8 cellular contexts compared by ENCODE assay signal in genomic region chr17:2398655-2399571, GRCh38. TPM values are rescaled to one million over a fixed set of nuclear protein-coding genes. Genes with fewer than 3 reads are reported as not detected.
DNase-seq lines count a peak whose midpoint lies in the region; ATAC-seq and TF ChIP-seq lines count a peak whose summit lies in the region.

No MANE protein-coding gene starts in this region.

- H3K4me3 Mint-ChIP-seq in neural progenitor cell = peak overlapping the region; percentile 88

- H4K20me1 ChIP-seq in neural progenitor cell (ENCODE audit: low read depth) = peaks cover 55% of the 10 kb centered on the region

- POLR2A ChIA-PET in AG04449 (lab: Yijun Ruan, JAX) = interaction anchor here (0.6 to 1.2 kb wide), 3 partner anchors 12 to 62 kb away, joined by 3 to 4 read pairs (median 3); partner anchors contain the start of gene TSR1
- POLR2A ChIA-PET in HEK293T (lab: Yijun Ruan, JAX) = interaction anchor here (0.7 to 2.1 kb wide), 2 partner anchors 16 to 194 kb away, joined by 3 to 6 read pairs; partner anchors contain the start of gene PAFAH1B1

- no peaks in the 10 kb centered on the region for H3K27me3 ChIP-seq in neural progenitor cell

- H3K27ac ChIP-seq in neural progenitor cell (no peak overlapping the region), urinary bladder (ENCODE audit: low read depth) (peak overlapping the region; percentile 98)

- H3K9ac ChIP-seq in neural progenitor cell = peak overlapping the region; percentile 34

- H3F3A ChIP-seq in neural progenitor cell (ENCODE audit: low read depth) = peaks cover 79% of the 10 kb centered on the region

- peaks cover 23% of the 10 kb centered on the region for H3K27me3 Mint-ChIP-seq in neural progenitor cell (ENCODE audit: insufficient read depth, low read depth)

- no peak for TF ChIP-seq CTCF in AG04449 (IDR thresholded peaks at IDR 0.05; ENCODE audit: insufficient read depth, low read length, missing control alignments)
- no peak for TF ChIP-seq CTCF in fibroblast of the aortic adventitia (IDR thresholded peaks at IDR 0.05; ENCODE audit: insufficient read depth, low read length)
- TF ChIP-seq CTCF in neural progenitor cell (IDR thresholded peaks at IDR 0.05) = no peak

- peaks cover 43% of the 10 kb centered on the region for H3K4me1 ChIP-seq in neural progenitor cell
- H3K4me1 ChIP-seq in urinary bladder (ENCODE audit: insufficient read depth) = no peaks in the 10 kb centered on the region

- H3K27ac Mint-ChIP-seq in neural progenitor cell = peak overlapping the region; percentile 96

- no peaks in the 10 kb centered on the region for H3K36me3 ChIP-seq in neural progenitor cell
- H3K36me3 ChIP-seq in urinary bladder (ENCODE audit: insufficient read depth) = no peaks in the 10 kb centered on the region

- no peaks in the 10 kb centered on the region for H3K9me3 ChIP-seq in neural progenitor cell (ENCODE audit: low read depth)

- ATAC-seq in GM19351 (IDR thresholded peaks at IDR 0.05; ENCODE audit: unreplicated experiment) = no peak

- no peak overlapping the region for H2AFZ ChIP-seq in neural progenitor cell (replicated peaks)

- peaks cover 62% of the 10 kb centered on the region for H3K4me1 Mint-ChIP-seq in neural progenitor cell

- H3K36me3 Mint-ChIP-seq in neural progenitor cell = no peaks in the 10 kb centered on the region

- CTCF ChIA-PET in AG04449 (lab: Yijun Ruan, JAX) = interaction anchor here (1.0 to 2.3 kb wide), 7 partner anchors 14 to 38 kb away, joined by 3 to 13 read pairs (median 6); no protein-coding TSS in a partner anchor
- CTCF ChIA-PET in HEK293T (lab: Yijun Ruan, JAX) = interaction anchor here (1.0 kb wide), 1 partner anchor 17 kb away, joined by 3 read pairs; no protein-coding TSS in a partner anchor

- H3K4me2 ChIP-seq in neural progenitor cell = peak overlapping the region; percentile 95

- no peaks in the 10 kb centered on the region for H3K9me3 Mint-ChIP-seq in neural progenitor cell

- 10% methylated on average over 55 of the region's 55 CpGs for WGBS in urinary bladder

- H3K4me3 ChIP-seq in AG04449 (ENCODE audit: low read depth, low read length) (peak overlapping the region; percentile 69), fibroblast of the aortic adventitia (ENCODE audit: low read depth, low read length) (peak overlapping the region; percentile 73), neural progenitor cell (peak overlapping the region; percentile 81), urinary bladder (ENCODE audit: low read depth, low read length) (peak overlapping the region; percentile 82)

- H3K79me2 ChIP-seq in neural progenitor cell (ENCODE audit: low read depth) = peaks cover 44% of the 10 kb centered on the region

- DNase-seq in AG04449 (ENCODE audit: low read depth, low spot score) = no peak
- no peak for DNase-seq in HEK293T (ENCODE audit: extremely low spot score)
- peak; percentile 48 for DNase-seq in RPMI8226
- peak; percentile 56 for DNase-seq in activated gamma-delta T cell treated with Interleukin-2 at 50 U/mL for 16 hours
- peak; percentile 75 for DNase-seq in fibroblast of the aortic adventitia (ENCODE audit: low read depth)
- DNase-seq in neural progenitor cell (ENCODE audit: low spot score) = peak; percentile 80

TF ChIP-seq in HEK293T, 16 proteins besides CTCF, POLR2A, EP300 and RAD21:
- TF ChIP-seq CTBP1 (IDR thresholded peaks at IDR 0.05; ENCODE audit: borderline replicate concordance) (no peak), NFRKB (IDR thresholded peaks at IDR 0.05) (no peak), PKNOX1 (IDR thresholded peaks at IDR 0.05) (no peak), ZNF384 (IDR thresholded peaks at IDR 0.05) (no peak), L3MBTL2 (conservative IDR thresholded peaks at IDR 0.05) (peak; percentile 15; the same call in 1 of the 2 replicates), LEF1 (IDR thresholded peaks at IDR 0.05; ENCODE audit: borderline replicate concordance) (no peak), FOXK2 (IDR thresholded peaks at IDR 0.05) (no peak), FOXA1 (IDR thresholded peaks at IDR 0.05) (no peak)

RNA-seq across cellular contexts. Expression of gene MNT, which starts 1.9 kb away (rescaled TPM):
- 12.2 and 17.7 TPM in 2 replicates for total RNA-seq in fibroblast of the aortic adventitia (ENCODE audit: low replicate concordance)
- total RNA-seq in neural progenitor cell (ENCODE audit: low replicate concordance) = 2.2 and 11.1 TPM in 2 replicates
- total RNA-seq in urinary bladder = 7.5 TPM
- 20.5 TPM for polyA plus RNA-seq in urinary bladder

Comparison
In these comparisons a context has a peak if more than half of its experiments do, and no peak if none do; other contexts are left out.
1. DNase-seq: peak in RPMI8226 (single experiment), activated gamma-delta T cell treated with Interleukin-2 at 50 U/mL for 16 hours (single experiment), fibroblast of the aortic adventitia (single experiment) and neural progenitor cell (single experiment); none in AG04449 (single experiment) and HEK293T (single experiment).
2. Peak in every context shown above with its lines, with median percentiles within 50 percentile points of each other: H3K4me3 ChIP-seq.